8 cellular contexts compared by ENCODE assay signal in genomic region chr3:132317229-132317948, GRCh38. TPM values are rescaled to one million over a fixed set of nuclear protein-coding genes. Genes with fewer than 3 reads are reported as not detected.
DNase-seq lines count a peak whose midpoint lies in the region; ATAC-seq and TF ChIP-seq lines count a peak whose summit lies in the region.

TSS of gene ACP3 (plus strand) at chr3:132317407. CDS start at chr3:132317457, 50 bp downstream.

- H3K4me3 ChIP-seq in AG04449 (ENCODE audit: low read depth, low read length) (no peak within 1 kb of the TSS), dorsolateral prefrontal cortex (peak within 1 kb of the TSS in 31 of 59 donors; percentile 1 to 44 (median 20))

- no peaks in the 10 kb centered on the region for H3K27me3 ChIP-seq in dorsolateral prefrontal cortex

- TF ChIP-seq CTCF in AG04449 (IDR thresholded peaks at IDR 0.05; ENCODE audit: insufficient read depth, low read length, missing control alignments) (no peak), GM20000 (IDR thresholded peaks at IDR 0.05; ENCODE audit: extremely low read depth, missing control alignments) (no peak), dorsolateral prefrontal cortex (IDR thresholded peaks at IDR 0.05 in 54 of 56, conservative IDR thresholded peaks at IDR 0.05 in 2 of 56; ENCODE audit: low read depth in 1 of 56, partially characterized antibody in 56 of 56) (no peak), mesothelial cell of epicardium (IDR thresholded peaks at IDR 0.05; ENCODE audit: unreplicated experiment) (no peak)

- no peaks in the 10 kb centered on the region for H3K27me3 Mint-ChIP-seq in mesothelial cell of epicardium (ENCODE audit: low read depth)

- CTCF ChIA-PET in AG04449 (lab: Yijun Ruan, JAX), result interaction anchor here (1.0 to 1.2 kb wide), 2 partner anchors 26 to 27 kb away, joined by 3 to 4 read pairs; no protein-coding TSS in a partner anchor

- H3K27ac Mint-ChIP-seq in mesothelial cell of epicardium, result peak within 1 kb of the TSS; percentile 100

- peaks cover 17% of the 10 kb centered on the region for H3K9me3 Mint-ChIP-seq in mesothelial cell of epicardium

- intact Hi-C loops in dorsolateral prefrontal cortex (cut with DNase I), result no loop called here

- peak within 1 kb of the TSS; percentile 71 for H3K4me3 Mint-ChIP-seq in mesothelial cell of epicardium

- DNase-seq in AG04449 (ENCODE audit: low read depth, low spot score) (peak; percentile 12), GM20000 (ENCODE audit: low spot score) (peak; percentile 10), NCI-H2196 (lab: John Stamatoyannopoulos, UW; ENCODE audit: unreplicated experiment) (peak; percentile 88), dorsolateral prefrontal cortex (no peak), mesothelial cell of epicardium (ENCODE audit: low spot score in 2 of 2, unreplicated experiment in 2 of 2) (peak in 1 of 2 experiments; percentile 52)
- no peak for DNase-seq in effector CD4-positive, alpha-beta T cell

- H3K36me3 Mint-ChIP-seq in mesothelial cell of epicardium, result peaks cover 4% of the 10 kb centered on the region

- POLR2A ChIA-PET in AG04449 (lab: Yijun Ruan, JAX), result no interaction called here

- H3K4me1 Mint-ChIP-seq in mesothelial cell of epicardium, result peaks cover 39% of the 10 kb centered on the region

- no peak for ATAC-seq in GM21526 (IDR thresholded peaks at IDR 0.05; ENCODE audit: low FRiP score, unreplicated experiment)
- no peak for ATAC-seq in HG03139 (IDR thresholded peaks at IDR 0.05; ENCODE audit: unreplicated experiment)

- peak within 1 kb of the TSS in 5 of 59 donors; percentile 8 to 25 (median 15) for H3K27ac ChIP-seq in dorsolateral prefrontal cortex

RNA-seq across cellular contexts. Expression of gene ACP3, which starts in this region (rescaled TPM):
- total RNA-seq in dorsolateral prefrontal cortex (1 to 10 TPM in 77 of 120 experiments, under 1 TPM in 42, not detected in 1; 0.31 to 7.2 (median 1.2) TPM), mesothelial cell of epicardium (25.5 to 28.0 TPM (median 27.8 TPM) in 3 replicates)

Comparison
In these comparisons a context has a peak if more than half of its experiments do, and no peak if none do; other contexts are left out.
1. DNase-seq: peak in AG04449 (single experiment), GM20000 (single experiment) and NCI-H2196 (single experiment); none in dorsolateral prefrontal cortex (0 of 10) and effector CD4-positive, alpha-beta T cell (single experiment).